ENCODE assay signal across 14 cellular contexts in the genomic region with DNA sequence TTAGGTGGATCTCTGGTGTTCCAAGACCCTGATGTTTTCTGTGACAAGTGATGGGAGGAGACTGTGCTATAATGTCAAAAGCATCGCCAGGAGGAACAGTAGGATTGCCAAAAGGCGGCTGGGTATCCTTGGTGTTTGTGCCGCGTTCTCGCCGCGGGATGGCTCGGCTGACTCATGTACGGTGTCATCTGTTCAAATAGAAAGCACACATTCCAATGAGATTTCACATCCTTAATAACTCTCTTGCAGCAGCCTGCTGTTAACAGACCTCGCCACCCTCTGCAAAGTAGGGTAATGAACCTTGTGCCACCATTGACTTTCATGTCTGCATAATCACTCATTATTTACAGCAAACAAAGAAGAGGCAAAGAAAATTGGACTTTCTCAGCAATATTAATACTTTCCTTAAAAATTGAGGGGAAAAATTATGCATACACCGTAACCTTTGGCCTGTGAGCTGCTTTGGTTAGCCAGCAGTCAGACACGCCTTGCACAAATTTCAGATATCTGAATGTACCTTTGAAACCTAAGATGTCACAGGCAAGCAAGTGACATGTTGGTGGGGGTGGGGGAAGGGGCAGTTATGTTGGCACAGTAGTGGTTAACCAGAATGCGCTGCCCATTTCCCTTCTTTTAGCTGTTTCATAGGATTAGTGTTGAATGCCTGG.
DNase-seq lines count a peak whose midpoint lies in the region; ATAC-seq, FAIRE-seq and TF ChIP-seq lines count a peak whose summit lies in the region.
"Had no signal": no experiment of that assay in that cellular context is flagged by ENCODE, and none has a peak within 500 bp of the region (broad histone marks: within the 10 kb centered on the region; RNA-seq: fewer than 3 reads in every experiment).

No MANE protein-coding gene starts in this region.

- intact Hi-C loops in activated CD4-positive, alpha-beta memory T cell treated with anti-CD3 and anti-CD28 coated beads for 36 hours (cut with micrococcal nuclease), result no loop called here

- CTCF ChIA-PET in activated CD4-positive, alpha-beta memory T cell treated with anti-CD3 and anti-CD28 coated beads for 36 hours (lab: Charles Lee), result no interaction called here

- DNase-seq in DMS 273 (lab: John Stamatoyannopoulos, UW; ENCODE audit: unreplicated experiment) (peak; percentile 67), M059J (ENCODE audit: low read depth) (peak; percentile 86), astrocyte (ENCODE audit: low read depth) (peak; percentile 80), kidney tubule cell (ENCODE audit: low spot score) (peak; percentile 86), suprapubic skin (ENCODE audit: low spot score in 2 of 2) (no peak), pons (ENCODE audit: low spot score) (no peak)
- DNase-seq in activated CD4-positive, alpha-beta memory T cell treated with anti-CD3 and anti-CD28 coated beads for 36 hours, result no peak
- DNase-seq: activated T-cell treated with anti-CD3 and anti-CD28 coated beads, Interleukin-2, amount 50 U/mL, for 48 hours; GDM1; mucosa of descending colon; NCI-H2081 treated with DMSO at 0.1 percent for 48 hours; T-cell had no signal

- H3K27ac ChIP-seq in astrocyte (ENCODE audit: low read depth, low read length) (no peak overlapping the region), suprapubic skin (no peak overlapping the region)

- H3K79me2 ChIP-seq in astrocyte (ENCODE audit: insufficient read depth, low read length), result no peaks in the 10 kb centered on the region

- no peak for TF ChIP-seq POLR2A in suprapubic skin (IDR thresholded peaks at IDR 0.05)

- peak overlapping the region; percentile 9 for H3K4me3 Mint-ChIP-seq in astrocyte (ENCODE audit: unreplicated experiment)
- no peak overlapping the region for H3K4me3 Mint-ChIP-seq in activated CD4-positive, alpha-beta memory T cell treated with anti-CD3 and anti-CD28 coated beads for 36 hours
- H3K4me3 Mint-ChIP-seq: T-cell, type B pancreatic cell had no signal

- H4K20me1 ChIP-seq in astrocyte (ENCODE audit: insufficient read depth, low read length), result no peaks in the 10 kb centered on the region

- H3K9me3 ChIP-seq in astrocyte (ENCODE audit: insufficient read depth, low read depth, low read length) (no peaks in the 10 kb centered on the region), suprapubic skin (no peaks in the 10 kb centered on the region)
- H3K9me3 ChIP-seq: mucosa of descending colon had no signal

- POLR2A ChIA-PET in activated CD4-positive, alpha-beta memory T cell treated with anti-CD3 and anti-CD28 coated beads for 36 hours (lab: Charles Lee), result no interaction called here

- FAIRE-seq in astrocyte (lab: Jason Lieb, UNC), result peak; percentile 91

- H3K4me3 ChIP-seq in astrocyte (ENCODE audit: insufficient read depth, low read depth, low read length) (no peak overlapping the region), suprapubic skin (no peak overlapping the region)
- H3K4me3 ChIP-seq: mucosa of descending colon had no signal

- no peak for TF ChIP-seq EP300 in suprapubic skin (IDR thresholded peaks at IDR 0.05)

- TF ChIP-seq CTCF in astrocyte (IDR thresholded peaks at IDR 0.05; ENCODE audit: insufficient read depth, low read depth, low read length) (no peak), suprapubic skin (IDR thresholded peaks at IDR 0.05) (no peak)

- WGBS in suprapubic skin, result 93% methylated on average over 13 of the region's 13 CpGs

- H3K27me3 Mint-ChIP-seq in astrocyte (ENCODE audit: low read depth, unreplicated experiment), result no peaks in the 10 kb centered on the region
- no peaks in the 10 kb centered on the region for H3K27me3 Mint-ChIP-seq in activated CD4-positive, alpha-beta memory T cell treated with anti-CD3 and anti-CD28 coated beads for 36 hours
- H3K27me3 Mint-ChIP-seq: type B pancreatic cell had no signal

- no peak overlapping the region for H2AFZ ChIP-seq in astrocyte (ENCODE audit: low read depth, low read length)

- H3K36me3 Mint-ChIP-seq in astrocyte (ENCODE audit: low read depth, unreplicated experiment), result peaks cover 13% of the 10 kb centered on the region
- no peaks in the 10 kb centered on the region for H3K36me3 Mint-ChIP-seq in activated CD4-positive, alpha-beta memory T cell treated with anti-CD3 and anti-CD28 coated beads for 36 hours
- H3K36me3 Mint-ChIP-seq: T-cell had no signal

- H3K27me3 ChIP-seq in astrocyte (ENCODE audit: insufficient read depth, low read length) (peaks cover 2% of the 10 kb centered on the region), suprapubic skin (no peaks in the 10 kb centered on the region)

- H3K4me2 ChIP-seq in astrocyte (ENCODE audit: low read length), result peak overlapping the region; percentile 70

- peak overlapping the region; percentile 70 for H3K27ac Mint-ChIP-seq in astrocyte (ENCODE audit: unreplicated experiment)
- no peak overlapping the region for H3K27ac Mint-ChIP-seq in activated CD4-positive, alpha-beta memory T cell treated with anti-CD3 and anti-CD28 coated beads for 36 hours
- H3K27ac Mint-ChIP-seq: T-cell, type B pancreatic cell had no signal

- H3K9ac ChIP-seq in astrocyte (ENCODE audit: low read length), result no peak overlapping the region

- peaks cover 25% of the 10 kb centered on the region for H3K4me1 ChIP-seq in astrocyte (ENCODE audit: insufficient read depth, low read length)
- H3K4me1 ChIP-seq in suprapubic skin, result peaks cover 7% of the 10 kb centered on the region

- H3K36me3 ChIP-seq in astrocyte (ENCODE audit: insufficient read depth, low read length) (no peaks in the 10 kb centered on the region), suprapubic skin (peaks cover 2% of the 10 kb centered on the region)

- ATAC-seq in GM18858 (IDR thresholded peaks at IDR 0.05; ENCODE audit: unreplicated experiment), result no peak
- ATAC-seq: mucosa of descending colon, T-cell had no signal

- H3K9me3 Mint-ChIP-seq in astrocyte (ENCODE audit: unreplicated experiment), result peaks cover 2% of the 10 kb centered on the region
- no peaks in the 10 kb centered on the region for H3K9me3 Mint-ChIP-seq in activated CD4-positive, alpha-beta memory T cell treated with anti-CD3 and anti-CD28 coated beads for 36 hours
- H3K9me3 Mint-ChIP-seq: T-cell, type B pancreatic cell had no signal

- peaks cover 50% of the 10 kb centered on the region for H3K4me1 Mint-ChIP-seq in astrocyte (ENCODE audit: low read depth, unreplicated experiment)
- no peaks in the 10 kb centered on the region for H3K4me1 Mint-ChIP-seq in activated CD4-positive, alpha-beta memory T cell treated with anti-CD3 and anti-CD28 coated beads for 36 hours (ENCODE audit: low read depth)
- H3K4me1 Mint-ChIP-seq: T-cell had no signal

Comparison
In these comparisons a context has a peak if more than half of its experiments do, and no peak if none do; other contexts are left out.
1. DNase-seq: peak in DMS 273 (single experiment), M059J (single experiment), astrocyte (single experiment) and kidney tubule cell (single experiment); none in activated CD4-positive, alpha-beta memory T cell treated with anti-CD3 and anti-CD28 coated beads for 36 hours (single experiment), suprapubic skin (0 of 2) and pons (single experiment).